14 cellular contexts compared by ENCODE assay signal in genomic region chr3:192906940-192907339, GRCh38. TPM values are rescaled to one million over a fixed set of nuclear protein-coding genes. Genes with fewer than 3 reads are reported as not detected.
DNase-seq lines count a peak whose midpoint lies in the region; ATAC-seq and TF ChIP-seq lines count a peak whose summit lies in the region.
"Had no signal": no experiment of that assay in that cellular context is flagged by ENCODE, and none has a peak within 500 bp of the region (broad histone marks: within the 10 kb centered on the region; RNA-seq: fewer than 3 reads in every experiment).

No MANE protein-coding gene starts in this region.

- no peak overlapping the region for H3K27ac Mint-ChIP-seq in activated naive CD8-positive, alpha-beta T cell treated with anti-CD3 and anti-CD28 coated beads, Interleukin-2, amount 50 U/mL, for 24 hours
- no peak overlapping the region for H3K27ac Mint-ChIP-seq in progenitor cell of endocrine pancreas

- peaks cover 18% of the 10 kb centered on the region for H3K4me1 Mint-ChIP-seq in activated naive CD8-positive, alpha-beta T cell treated with anti-CD3 and anti-CD28 coated beads, Interleukin-2, amount 50 U/mL, for 24 hours
- peaks cover 13% of the 10 kb centered on the region for H3K4me1 Mint-ChIP-seq in progenitor cell of endocrine pancreas (ENCODE audit: low read depth)

- no peaks in the 10 kb centered on the region for H3K9me3 Mint-ChIP-seq in activated naive CD8-positive, alpha-beta T cell treated with anti-CD3 and anti-CD28 coated beads, Interleukin-2, amount 50 U/mL, for 24 hours
- H3K9me3 Mint-ChIP-seq in progenitor cell of endocrine pancreas (ENCODE audit: low read depth), result no peaks in the 10 kb centered on the region
- H3K9me3 Mint-ChIP-seq: nephron had no signal

- no peaks in the 10 kb centered on the region for H3K36me3 ChIP-seq in A673 (ENCODE audit: insufficient read depth, low read length, poor library complexity, severe bottlenecking)

- H3K27me3 ChIP-seq in A673 (replicated peaks; ENCODE audit: insufficient read depth, low read depth, low read length, poor library complexity), result no peaks in the 10 kb centered on the region

- H3K27me3 Mint-ChIP-seq in activated naive CD8-positive, alpha-beta T cell treated with anti-CD3 and anti-CD28 coated beads, Interleukin-2, amount 50 U/mL, for 24 hours, result peaks cover 3% of the 10 kb centered on the region
- H3K27me3 Mint-ChIP-seq in progenitor cell of endocrine pancreas, result no peaks in the 10 kb centered on the region

- POLR2A ChIA-PET in A673 (lab: Charles Lee; ENCODE audit: low non-redundant PET), result no interaction called here

- H3K36me3 Mint-ChIP-seq in activated naive CD8-positive, alpha-beta T cell treated with anti-CD3 and anti-CD28 coated beads, Interleukin-2, amount 50 U/mL, for 24 hours (ENCODE audit: low read depth), result peaks cover 2% of the 10 kb centered on the region
- H3K36me3 Mint-ChIP-seq in progenitor cell of endocrine pancreas (ENCODE audit: insufficient read depth), result peaks cover 11% of the 10 kb centered on the region

- no peak overlapping the region for H3K4me3 ChIP-seq in A673 (ENCODE audit: low read depth, low read length, poor library complexity, severe bottlenecking)
- H3K4me3 ChIP-seq: HAP-1 had no signal

- peaks cover 27% of the 10 kb centered on the region for H3K4me1 ChIP-seq in A673 (ENCODE audit: insufficient read depth, low read length, poor library complexity, severe bottlenecking)

- H3K9me3 ChIP-seq in A673 (ENCODE audit: low read depth, low read length, poor library complexity, severe bottlenecking), result peaks cover 3% of the 10 kb centered on the region

- CTCF ChIA-PET in A673 (lab: Charles Lee), result no interaction called here

- intact Hi-C loops in A673 (cut with micrococcal nuclease; ENCODE audit: unreplicated experiment), result no loop called here

- no peak for TF ChIP-seq CTCF in A673 (conservative IDR thresholded peaks at IDR 0.05; ENCODE audit: low read depth, low read length)
- no peak for TF ChIP-seq CTCF in progenitor cell of endocrine pancreas (IDR thresholded peaks at IDR 0.05; ENCODE audit: unreplicated experiment)

- no peak overlapping the region for H3K27ac ChIP-seq in A673 (ENCODE audit: low read depth, low read length, poor library complexity, severe bottlenecking)

- DNase-seq in A673 (ENCODE audit: low spot score), result peak; percentile 51
- DNase-seq in EH (ENCODE audit: low read depth), result peak; percentile 64
- peak; percentile 58 for DNase-seq in NCI-H510A treated with DMSO at 0.1 percent for 48 hours (lab: John Stamatoyannopoulos, UW)
- DNase-seq in activated naive CD8-positive, alpha-beta T cell treated with anti-CD3 and anti-CD28 coated beads, Interleukin-2, amount 50 U/mL, for 24 hours, result no peak
- DNase-seq in progenitor cell of endocrine pancreas (ENCODE audit: low spot score, unreplicated experiment), result no peak
- DNase-seq in NCI-H82 treated with DMSO at 0.1 percent for 48 hours (lab: John Stamatoyannopoulos, UW; ENCODE audit: unreplicated experiment), result no peak
- no peak for DNase-seq in hypothalamus (lab: John Stamatoyannopoulos, UW)
- DNase-seq: activated CD4-positive, CD25-positive, alpha-beta regulatory T cell treated with anti-CD3 and anti-CD28 coated beads, Interleukin-2, amount 50 U/mL, for 72 hours; left ventricle myocardium superior; NCI-H82 had no signal

- no peak overlapping the region for H3K4me3 Mint-ChIP-seq in activated naive CD8-positive, alpha-beta T cell treated with anti-CD3 and anti-CD28 coated beads, Interleukin-2, amount 50 U/mL, for 24 hours
- no peak overlapping the region for H3K4me3 Mint-ChIP-seq in progenitor cell of endocrine pancreas (ENCODE audit: low read depth)
- H3K4me3 Mint-ChIP-seq: nephron had no signal

- peak; percentile 45 for ATAC-seq in activated naive CD8-positive, alpha-beta T cell treated with anti-CD3 and anti-CD28 coated beads, Interleukin-2, amount 50 U/mL, for 24 hours
- ATAC-seq in HG02610 (IDR thresholded peaks at IDR 0.05; ENCODE audit: unreplicated experiment), result no peak
- ATAC-seq: left ventricle myocardium superior, sciatic nerve had no signal

- BruUV-seq in A673 (replicated peaks; lab: Mats Ljungman, UMichigan), result no TSS peak

RNA-seq across cellular contexts. Expression of gene MB21D2, which starts 10.7 kb away (rescaled TPM):
- total RNA-seq in A673 (2021), result 6.1 and 8.1 TPM in 2 replicates
- total RNA-seq in progenitor cell of endocrine pancreas, result 12.5 and 13.4 TPM in 2 replicates

Comparison
In these comparisons a context has a peak if more than half of its experiments do, and no peak if none do; other contexts are left out.
1. DNase-seq: peak in A673 (single experiment), EH (single experiment) and NCI-H510A treated with DMSO at 0.1 percent for 48 hours (single experiment); none in activated naive CD8-positive, alpha-beta T cell treated with anti-CD3 and anti-CD28 coated beads, Interleukin-2, amount 50 U/mL, for 24 hours (single experiment), progenitor cell of endocrine pancreas (single experiment), NCI-H82 treated with DMSO at 0.1 percent for 48 hours (single experiment) and hypothalamus (0 of 51).